Comparison of ENCODE assay signal across 19 cellular contexts in the genomic region with DNA sequence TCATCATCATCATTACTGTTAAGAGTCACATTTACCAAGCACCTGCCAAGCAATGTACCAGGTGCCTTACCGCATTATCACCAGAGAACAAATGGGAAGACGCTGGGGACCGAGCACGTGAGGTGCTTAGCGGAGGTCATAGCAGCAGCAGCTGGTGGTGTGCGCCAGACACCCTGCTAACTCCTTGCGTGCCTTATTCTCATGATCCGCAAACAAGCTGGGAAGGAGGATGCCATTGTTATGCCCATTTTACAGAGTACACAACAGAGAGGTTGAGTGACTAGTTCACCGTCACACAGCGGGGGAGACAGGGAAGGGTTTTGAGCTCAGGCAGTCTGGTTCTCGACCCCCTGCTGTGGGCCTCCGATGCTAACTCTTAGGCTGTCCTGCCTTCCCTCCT. TPM values are rescaled to one million over a fixed set of nuclear protein-coding genes. Genes with fewer than 3 reads are reported as not detected.
DNase-seq lines count a peak whose midpoint lies in the region; ATAC-seq and TF ChIP-seq lines count a peak whose summit lies in the region.
"Had no signal": no experiment of that assay in that cellular context is flagged by ENCODE, and none has a peak within 500 bp of the region (broad histone marks: within the 10 kb centered on the region; RNA-seq: fewer than 3 reads in every experiment).

No MANE protein-coding gene starts in this region.

- no peak for DNase-seq in activated T-cell treated with anti-CD3 and anti-CD28 coated beads, Interleukin-2, amount 50 U/mL, for 24 hours
- no peak for DNase-seq in activated T-cell treated with anti-CD3 and anti-CD28 coated beads, Interleukin-2, amount 50 U/mL, for 1 hour
- DNase-seq in NCI-H1436 (lab: John Stamatoyannopoulos, UW) = peak; percentile 95
- no peak for DNase-seq in WERI-Rb-1
- DNase-seq in neuronal stem cell (ENCODE audit: low spot score) = no peak
- no peak for DNase-seq in hypothalamus (lab: John Stamatoyannopoulos, UW)
- DNase-seq: activated CD4-positive, alpha-beta T cell treated with anti-CD3 and anti-CD28 coated beads, Interleukin-2, amount 10 ng/mL, durations not matched to agents 7 days and 5 days; activated gamma-delta T cell treated with Interleukin-2 at 50 U/mL for 16 hours; central memory CD4-positive, alpha-beta T cell; EL; erythroblast; GM23248; lower lobe of right lung; ovary; stimulated activated CD8-positive, alpha-beta memory T cell treated with anti-CD3 and anti-CD28 coated beads, Interleukin-4, amount 100 ng/mL, for 48 hours had no signal

- no peak overlapping the region for H4K91ac ChIP-seq in neuronal stem cell (ENCODE audit: low read depth, low read length, poor library complexity)

- H3K36me3 ChIP-seq in WERI-Rb-1 (no peaks in the 10 kb centered on the region), neuronal stem cell (replicated peaks in 1 of 2; ENCODE audit: control insufficient read depth in 2 of 2, insufficient read depth in 2 of 2, low read length in 2 of 2) (no peaks in the 10 kb centered on the region)
- H3K36me3 ChIP-seq: lower lobe of right lung, MG63, ovary had no signal

- H2BK15ac ChIP-seq in neuronal stem cell (ENCODE audit: low read length) = no peak overlapping the region

- no CpG with 5 or more reads among the region's 12 CpGs for WGBS in neuronal stem cell (ENCODE audit: extremely low coverage in 2 of 2, insufficient read length in 2 of 2, insufficient replicate concordance in 1 of 2), 2 donors

- peaks cover 54% of the 10 kb centered on the region for H3K4me1 Mint-ChIP-seq in activated T-cell treated with anti-CD3 and anti-CD28 coated beads, Interleukin-2, amount 50 U/mL, for 24 hours (ENCODE audit: low read depth)

- H2BK5ac ChIP-seq in neuronal stem cell (ENCODE audit: low read length) = no peak overlapping the region

- H2AFZ ChIP-seq in neuronal stem cell (ENCODE audit: low read length) = no peak overlapping the region
- H2AFZ ChIP-seq: GM23248 had no signal

- H2BK120ac ChIP-seq in neuronal stem cell (ENCODE audit: low read depth, low read length) = no peak overlapping the region

- no peak for ATAC-seq in GM21390 (IDR thresholded peaks at IDR 0.05; ENCODE audit: unreplicated experiment)
- no peak for ATAC-seq in GM18511 (IDR thresholded peaks at IDR 0.05; ENCODE audit: unreplicated experiment)
- ATAC-seq: lower lobe of right lung, SK-N-SH treated with all-trans-retinoic acid at 6 μM for 48 hours had no signal

- H3K27me3 ChIP-seq in WERI-Rb-1 (ENCODE audit: insufficient read depth, low read depth, severe bottlenecking) (no peaks in the 10 kb centered on the region), neuronal stem cell (ENCODE audit: control insufficient read depth in 3 of 3, insufficient read depth in 3 of 3, low read depth in 1 of 3, low read length in 3 of 3) (peaks cover 0 to 58% (median 9%) of the 10 kb centered on the region in 3 experiments)
- H3K27me3 ChIP-seq: MG63, ovary had no signal

- no peaks in the 10 kb centered on the region for H3K27me3 Mint-ChIP-seq in activated T-cell treated with anti-CD3 and anti-CD28 coated beads, Interleukin-2, amount 50 U/mL, for 24 hours
- H3K27me3 Mint-ChIP-seq: activated CD4-positive, alpha-beta T cell treated with anti-CD3 and anti-CD28 coated beads, Interleukin-2, amount 10 ng/mL, durations not matched to agents 7 days and 5 days had no signal

- peak overlapping the region; percentile 74 for H3K27ac Mint-ChIP-seq in activated T-cell treated with anti-CD3 and anti-CD28 coated beads, Interleukin-2, amount 50 U/mL, for 24 hours

- no peak overlapping the region for H3K23ac ChIP-seq in neuronal stem cell (ENCODE audit: low read depth, low read length, poor library complexity)

- no peak overlapping the region for H3K4me3 ChIP-seq in WERI-Rb-1 (ENCODE audit: low read depth, low read length)
- H3K4me3 ChIP-seq in neuronal stem cell (ENCODE audit: low read length in 2 of 2) = no peak overlapping the region
- H3K4me3 ChIP-seq: GM23248, lower lobe of right lung, MG63, ovary had no signal

- H3K4ac ChIP-seq in neuronal stem cell (ENCODE audit: low read length) = no peak overlapping the region

- H3K27ac ChIP-seq in WERI-Rb-1 (peak overlapping the region; percentile 3), neuronal stem cell (replicated peaks; ENCODE audit: low read length) (no peak overlapping the region)
- H3K27ac ChIP-seq: GM23248, lower lobe of right lung, ovary had no signal

- H3K4me3 Mint-ChIP-seq in activated T-cell treated with anti-CD3 and anti-CD28 coated beads, Interleukin-2, amount 50 U/mL, for 24 hours = no peak overlapping the region
- H3K4me3 Mint-ChIP-seq: activated CD4-positive, alpha-beta T cell treated with anti-CD3 and anti-CD28 coated beads, Interleukin-2, amount 10 ng/mL, durations not matched to agents 7 days and 5 days had no signal

- no peak overlapping the region for H2BK12ac ChIP-seq in neuronal stem cell (ENCODE audit: low read length)

- H3K4me2 ChIP-seq in neuronal stem cell (ENCODE audit: insufficient read depth, low read length, poor library complexity, severe bottlenecking) = no peak overlapping the region

- H3K79me1 ChIP-seq in neuronal stem cell (ENCODE audit: low read depth, low read length) = no peaks in the 10 kb centered on the region

- H4K8ac ChIP-seq in neuronal stem cell (ENCODE audit: low read depth, low read length) = no peak overlapping the region

- no peaks in the 10 kb centered on the region for H3K9me3 Mint-ChIP-seq in activated T-cell treated with anti-CD3 and anti-CD28 coated beads, Interleukin-2, amount 50 U/mL, for 24 hours
- H3K9me3 Mint-ChIP-seq: activated CD4-positive, alpha-beta T cell treated with anti-CD3 and anti-CD28 coated beads, Interleukin-2, amount 10 ng/mL, durations not matched to agents 7 days and 5 days had no signal

- no peak overlapping the region for H3K18ac ChIP-seq in neuronal stem cell (ENCODE audit: low read length)

- no peak overlapping the region for H2AK5ac ChIP-seq in neuronal stem cell (ENCODE audit: low read depth, low read length)

- H3K9me3 ChIP-seq in WERI-Rb-1 (ENCODE audit: severe bottlenecking) = no peaks in the 10 kb centered on the region
- no peaks in the 10 kb centered on the region for H3K9me3 ChIP-seq in neuronal stem cell (replicated peaks in 1 of 2; ENCODE audit: control insufficient read depth in 2 of 2, insufficient read depth in 1 of 2, low read depth in 1 of 2, low read length in 2 of 2)
- H3K9me3 ChIP-seq: lower lobe of right lung, MG63, ovary had no signal

- peaks cover 54% of the 10 kb centered on the region for H3K36me3 Mint-ChIP-seq in activated T-cell treated with anti-CD3 and anti-CD28 coated beads, Interleukin-2, amount 50 U/mL, for 24 hours (ENCODE audit: low read depth)

- peak overlapping the region; percentile 64 for H3K9ac ChIP-seq in neuronal stem cell (ENCODE audit: low read depth, low read length, poor library complexity)
- H3K9ac ChIP-seq: GM23248 had no signal

- H3K4me1 ChIP-seq in neuronal stem cell (ENCODE audit: control insufficient read depth in 2 of 2, insufficient read depth in 1 of 2, low read depth in 1 of 2, low read length in 2 of 2) = peaks cover 0 to 4% of the 10 kb centered on the region in 2 donors

- no peak for TF ChIP-seq CTCF in WERI-Rb-1 (IDR thresholded peaks at IDR 0.05; ENCODE audit: low read depth, low read length)

- H3K14ac ChIP-seq in neuronal stem cell (ENCODE audit: low read length) = no peak overlapping the region

RNA-seq across cellular contexts. Expression of a gene that starts 7.3 kb away (rescaled TPM):
- 1.7 TPM for polyA plus RNA-seq in neuronal stem cell (2013, experiment 1 of 2)
- polyA plus RNA-seq in neuronal stem cell (2013, experiment 2 of 2) = 2.6 TPM

RNA-seq across cellular contexts. Expression of a gene that starts 40.7 kb away (rescaled TPM):
- polyA plus RNA-seq in neuronal stem cell (2013, experiment 1 of 2) = not detected
- polyA plus RNA-seq in neuronal stem cell (2013, experiment 2 of 2) = not detected
- polyA plus RNA-seq: GM23248 had no signal
